ENCODE assay signal across 8 cellular contexts in genomic region chr7:123916240-123916724, GRCh38. TPM values are rescaled to one million over a fixed set of nuclear protein-coding genes. Genes with fewer than 3 reads are reported as not detected.
DNase-seq lines count a peak whose midpoint lies in the region; ATAC-seq, FAIRE-seq and TF ChIP-seq lines count a peak whose summit lies in the region.

No MANE protein-coding gene starts in this region.

- H3K9me3 ChIP-seq in SK-N-SH (no peaks in the 10 kb centered on the region), keratinocyte (ENCODE audit: control insufficient read depth, low read depth, low read length) (no peaks in the 10 kb centered on the region)

- WGBS in SK-N-SH (ENCODE audit: low lambda C conversion rate): 59% methylated on average over 2 of the region's 2 CpGs

- dilution Hi-C loops in keratinocyte (cut with MboI; ENCODE audit: extremely low pct_ligation_motif_present, low sequenced_read_pairs): no loop called here

- peak; percentile 53 for FAIRE-seq in keratinocyte (lab: Jason Lieb, UNC)

- no peaks in the 10 kb centered on the region for H4K20me1 ChIP-seq in SK-N-SH (ENCODE audit: insufficient read depth)
- H4K20me1 ChIP-seq in keratinocyte (ENCODE audit: control insufficient read depth, extremely low read depth, insufficient read depth, low read length): no peaks in the 10 kb centered on the region

- H3K79me2 ChIP-seq in SK-N-SH (ENCODE audit: insufficient read depth): no peaks in the 10 kb centered on the region
- H3K79me2 ChIP-seq in keratinocyte (ENCODE audit: control insufficient read depth, insufficient read depth, low read length): no peaks in the 10 kb centered on the region

- H3K27me3 ChIP-seq in H7 (ENCODE audit: control insufficient read depth, insufficient read depth, low read length) (no peaks in the 10 kb centered on the region), SK-N-SH (ENCODE audit: insufficient read depth) (no peaks in the 10 kb centered on the region), keratinocyte (ENCODE audit: control insufficient read depth, extremely low read depth, insufficient read depth, low read length) (peaks cover 4% of the 10 kb centered on the region)

- H3K4me2 ChIP-seq in SK-N-SH (no peak overlapping the region), keratinocyte (ENCODE audit: control insufficient read depth, extremely low read depth, insufficient read depth, low read depth, low read length) (no peak overlapping the region)

- H3K4me1 ChIP-seq in SK-N-SH (ENCODE audit: control insufficient read depth in 1 of 2, insufficient read depth in 2 of 2, low read depth in 1 of 2, low read length in 1 of 2) (no peaks in the 10 kb centered on the region), keratinocyte (ENCODE audit: control insufficient read depth, extremely low read depth, insufficient read depth, low read length) (no peaks in the 10 kb centered on the region)

- H3F3A ChIP-seq in SK-N-SH (replicated peaks; ENCODE audit: insufficient read depth): no peaks in the 10 kb centered on the region

- H3K4me3 ChIP-seq in H7 (ENCODE audit: insufficient read depth, low read depth, low read length): no peak overlapping the region
- H3K4me3 ChIP-seq in SK-N-SH (ENCODE audit: low read depth in 2 of 2, low read length in 1 of 2): no peak overlapping the region
- H3K4me3 ChIP-seq in keratinocyte (ENCODE audit: control insufficient read depth in 2 of 3, extremely low read depth in 1 of 3, insufficient read depth in 2 of 3, low read depth in 1 of 3, low read length in 3 of 3): no peak overlapping the region

- DNase-seq in H7 (peak; percentile 68), SK-N-SH (peak; percentile 47), keratinocyte (ENCODE audit: low read depth, low spot score) (no peak), mesenteric fat pad (ENCODE audit: low spot score) (no peak), HK-2 (ENCODE audit: unreplicated experiment) (no peak), NCI-H187 treated with DMSO at 0.1 percent for 48 hours (lab: John Stamatoyannopoulos, UW) (no peak)
- no peak for DNase-seq in stimulated activated naive CD8-positive, alpha-beta T cell treated with anti-CD3 and anti-CD28 coated beads, Interleukin-15, Interleukin-2, amounts not matched to agents 100 U/mL and 50 U/mL, for 24 hours

- H3K27ac ChIP-seq in C4-2B (no peak overlapping the region), SK-N-SH (ENCODE audit: low read depth in 2 of 2, low read length in 1 of 2) (no peak overlapping the region), keratinocyte (ENCODE audit: control insufficient read depth, insufficient read depth, low read length) (no peak overlapping the region)

- peak; percentile 51 for TF ChIP-seq RAD21 in SK-N-SH (IDR thresholded peaks at IDR 0.05; ENCODE audit: low read length)

- ATAC-seq in stimulated activated naive CD8-positive, alpha-beta T cell treated with anti-CD3 and anti-CD28 coated beads, Interleukin-15, Interleukin-2, amounts not matched to agents 100 U/mL and 50 U/mL, for 24 hours: no peak

- TF ChIP-seq CTCF in C4-2B (conservative IDR thresholded peaks at IDR 0.05) (peak; percentile 77), SK-N-SH (IDR thresholded peaks at IDR 0.05) (peak; percentile 58), keratinocyte (optimal IDR thresholded peaks at IDR 0.05 in 1 of 3, IDR thresholded peaks at IDR 0.05 in 1 of 3, conservative IDR thresholded peaks at IDR 0.05 in 1 of 3; ENCODE audit: extremely low read depth in 1 of 3, insufficient read depth in 2 of 3, low read length in 3 of 3) (peak in 2 of 3 experiments; percentile 33 to 34)

- POLR2A ChIA-PET in SK-N-SH (lab: Yijun Ruan, JAX): no interaction called here

- H3K9ac ChIP-seq in SK-N-SH (no peak overlapping the region), keratinocyte (ENCODE audit: control insufficient read depth, extremely low read depth, insufficient read depth, low read length) (no peak overlapping the region)

- H2AFZ ChIP-seq in SK-N-SH (ENCODE audit: low read depth) (no peak overlapping the region), keratinocyte (ENCODE audit: control insufficient read depth, low read length) (no peak overlapping the region)

- no peak for TF ChIP-seq EP300 in SK-N-SH (IDR thresholded peaks at IDR 0.05; ENCODE audit: borderline replicate concordance in 1 of 2, low read depth in 1 of 2, low read length in 1 of 2)

- CTCF ChIA-PET in SK-N-SH (lab: Yijun Ruan, JAX): interaction anchor here (0.8 to 2.9 kb wide), 8 partner anchors 11 to 939 kb away, joined by 3 to 14 read pairs (median 4); no protein-coding TSS in a partner anchor

- H3K9me2 ChIP-seq in SK-N-SH: no peaks in the 10 kb centered on the region

- no peaks in the 10 kb centered on the region for H3K9me1 ChIP-seq in keratinocyte (ENCODE audit: control insufficient read depth, extremely low read depth, insufficient read depth, low read length)

- H3K36me3 ChIP-seq in H7 (replicated peaks; ENCODE audit: control insufficient read depth, insufficient read depth, low read length): no peaks in the 10 kb centered on the region
- H3K36me3 ChIP-seq in SK-N-SH (replicated peaks in 1 of 2; ENCODE audit: control insufficient read depth in 1 of 2, insufficient read depth in 2 of 2, low read length in 1 of 2): no peaks in the 10 kb centered on the region
- no peaks in the 10 kb centered on the region for H3K36me3 ChIP-seq in keratinocyte (ENCODE audit: control insufficient read depth in 2 of 2, extremely low read depth in 1 of 2, insufficient read depth in 2 of 2, low read length in 2 of 2)

TF ChIP-seq in SK-N-SH, 30 proteins besides CTCF, POLR2A, EP300 and RAD21 (continues in another document):
- TF ChIP-seq JUND (IDR thresholded peaks at IDR 0.05): no peak
- TF ChIP-seq PBX3 (IDR thresholded peaks at IDR 0.05): no peak
- TF ChIP-seq ELF1 (IDR thresholded peaks at IDR 0.05): no peak
- no peak for TF ChIP-seq POLR2AphosphoS5 (IDR thresholded peaks at IDR 0.05; ENCODE audit: low read depth, low read length)
- no peak for TF ChIP-seq TCF12 (IDR thresholded peaks at IDR 0.05)
- TF ChIP-seq RXRA (IDR thresholded peaks at IDR 0.05; ENCODE audit: borderline replicate concordance, low read depth): no peak
- no peak for TF ChIP-seq REST (IDR thresholded peaks at IDR 0.05; ENCODE audit: low read depth, low read length)
- TF ChIP-seq FOXJ3 (CRISPR knock-in tag; IDR thresholded peaks at IDR 0.05): no peak
- TF ChIP-seq MEF2A (IDR thresholded peaks at IDR 0.05; ENCODE audit: borderline replicate concordance, low read depth): no peak

RNA-seq across cellular contexts. Expression of gene SPAM1, which starts 8.8 kb away (rescaled TPM):
- not detected in 2 replicates for total RNA-seq in H7 (2014; rRNA removed; shearing (Covaris generic))
- polyA plus RNA-seq in SK-N-SH (2012; rRNA removed) (not detected in 2 replicates), keratinocyte (not detected in 3 replicates)
- polyA plus RNA-seq in SK-N-SH (2012; cell fraction: cytosol; rRNA removed): not detected in 2 replicates
- not detected in 2 replicates for polyA plus RNA-seq in SK-N-SH (2012; cell fraction: nucleus; rRNA removed)
- not detected for polyA plus RNA-seq in keratinocyte (2011; ENCODE audit: low read depth)
- polyA plus RNA-seq in keratinocyte (2011; cell fraction: cytosol; rRNA removed): not detected in 2 replicates
- polyA plus RNA-seq in keratinocyte (2011; cell fraction: nucleus; rRNA removed): not detected in 2 replicates
- polyA plus RNA-seq in keratinocyte (2012; ENCODE audit: low replicate concordance): not detected in 2 replicates
- polyA minus RNA-seq in keratinocyte: not detected in 3 replicates
- not detected for polyA minus RNA-seq in keratinocyte (2011; cell fraction: cytosol; rRNA and poly(A)+ RNA removed)
- not detected in 2 replicates for polyA minus RNA-seq in keratinocyte (2011; cell fraction: nucleus; rRNA and poly(A)+ RNA removed)
- total RNA-seq in mesenteric fat pad: not detected

Comparison
In these comparisons a context has a peak if more than half of its experiments do, and no peak if none do; other contexts are left out.
1. DNase-seq: peak in H7 (single experiment) and SK-N-SH (single experiment); none in keratinocyte (single experiment), mesenteric fat pad (single experiment), stimulated activated naive CD8-positive, alpha-beta T cell treated with anti-CD3 and anti-CD28 coated beads, Interleukin-15, Interleukin-2, amounts not matched to agents 100 U/mL and 50 U/mL, for 24 hours (single experiment), HK-2 (single experiment) and NCI-H187 treated with DMSO at 0.1 percent for 48 hours (single experiment).
2. Peak in every context shown above with its lines, with median percentiles within 50 percentile points of each other: CTCF ChIP-seq.